In genomic region chr3:124628865-124629264, GRCh38 we compare ENCODE assay signal across 14 cellular contexts.
DNase-seq lines count a peak whose midpoint lies in the region; ATAC-seq and FAIRE-seq lines count a peak whose summit lies in the region.
"Had no signal": no experiment of that assay in that cellular context is flagged by ENCODE, and none has a peak within 500 bp of the region (broad histone marks: within the 10 kb centered on the region; RNA-seq: fewer than 3 reads in every experiment).

No MANE protein-coding gene starts in this region.

- H3K9me3 Mint-ChIP-seq in memory B cell, result peaks cover 1% of the 10 kb centered on the region
- H3K9me3 Mint-ChIP-seq in CD4-positive, alpha-beta memory T cell, result no peaks in the 10 kb centered on the region
- H3K9me3 Mint-ChIP-seq: HFFc6 had no signal

- CTCF ChIA-PET in CD4-positive, alpha-beta memory T cell (lab: Charles Lee; ENCODE audit: partially characterized antibody), result interaction anchor here (0.7 kb wide), 1 partner anchor 45 kb away, joined by 3 read pairs; no protein-coding TSS in a partner anchor

- no peaks in the 10 kb centered on the region for H3K27me3 ChIP-seq in small intestine (ENCODE audit: control insufficient read depth in 2 of 2, insufficient read depth in 2 of 2, low read length in 2 of 2)
- H3K27me3 ChIP-seq in CD4-positive, alpha-beta memory T cell (ENCODE audit: insufficient read depth, low read length), result no peaks in the 10 kb centered on the region
- H3K27me3 ChIP-seq: BLaER1 had no signal

- H3K27me3 Mint-ChIP-seq in memory B cell, result peaks cover 2% of the 10 kb centered on the region
- peaks cover 0 to 1% of the 10 kb centered on the region in 2 donors for H3K27me3 Mint-ChIP-seq in CD4-positive, alpha-beta memory T cell

- H3K4me3 Mint-ChIP-seq in memory B cell, result no peak overlapping the region
- no peak overlapping the region for H3K4me3 Mint-ChIP-seq in CD4-positive, alpha-beta memory T cell
- H3K4me3 Mint-ChIP-seq: HFFc6 had no signal

- peak; percentile 56 to 63 for ATAC-seq in activated CD4-positive, CD25-positive, alpha-beta regulatory T cell treated with anti-CD3 and anti-CD28 coated beads, Interleukin-2, amount 50 U/mL, for 24 hours
- ATAC-seq in memory B cell (ENCODE audit: low read depth) (peak; percentile 47), left colon (no peak)

- no peak overlapping the region for H3K4me3 ChIP-seq in small intestine (ENCODE audit: low read depth in 1 of 2, low read length in 2 of 2)
- H3K4me3 ChIP-seq in CD4-positive, alpha-beta memory T cell (ENCODE audit: low read length in 2 of 2), result no peak overlapping the region
- H3K4me3 ChIP-seq: BLaER1 had no signal

- intact Hi-C loops in CD4-positive, alpha-beta memory T cell (cut with micrococcal nuclease), result no loop called here
- intact Hi-C loops in left colon (cut with DNase I, micrococcal nuclease), result no loop called here

- no peak for FAIRE-seq in small intestine (lab: Jason Lieb, UNC)

- peak overlapping the region; percentile 32 to 47 for H3K27ac ChIP-seq in small intestine (ENCODE audit: low read depth in 1 of 2, low read length in 1 of 2)
- no peak overlapping the region for H3K27ac ChIP-seq in CD4-positive, alpha-beta memory T cell (ENCODE audit: low read depth, low read length)
- H3K27ac ChIP-seq: 22Rv1, BLaER1 had no signal

- peaks cover 5 to 10% of the 10 kb centered on the region in 2 donors for H3K4me1 ChIP-seq in small intestine (ENCODE audit: control insufficient read depth in 2 of 2, insufficient read depth in 1 of 2, low read depth in 1 of 2, low read length in 1 of 2)
- no peaks in the 10 kb centered on the region for H3K4me1 ChIP-seq in CD4-positive, alpha-beta memory T cell (ENCODE audit: insufficient read depth, low read length)

- no peak for DNase-seq in activated CD4-positive, CD25-positive, alpha-beta regulatory T cell treated with anti-CD3 and anti-CD28 coated beads, Interleukin-2, amount 50 U/mL, for 72 hours
- DNase-seq in memory B cell (ENCODE audit: low spot score in 2 of 2) (no peak), small intestine (peak; percentile 72), HT-29 (ENCODE audit: low spot score) (no peak), left colon (no peak)
- DNase-seq in CD4-positive, alpha-beta memory T cell, result no peak
- DNase-seq: Calu3, DMS 273 treated with DMSO at 0.1 percent for 48 hours, HCEC 1CT, HFFc6, IMR-90 had no signal

- H3K9me3 ChIP-seq in small intestine (ENCODE audit: control insufficient read depth, low read depth), result no peaks in the 10 kb centered on the region
- no peaks in the 10 kb centered on the region for H3K9me3 ChIP-seq in CD4-positive, alpha-beta memory T cell (ENCODE audit: control insufficient read depth in 1 of 2, low read length in 2 of 2)
- H3K9me3 ChIP-seq: BLaER1 had no signal

- POLR2A ChIA-PET in CD4-positive, alpha-beta memory T cell (lab: Charles Lee; ENCODE audit: partially characterized antibody), result interaction anchor here (1.5 kb wide), 1 partner anchor 9 kb away, joined by 3 read pairs; no protein-coding TSS in a partner anchor

- H3K27ac Mint-ChIP-seq in memory B cell, result no peak overlapping the region
- no peak overlapping the region for H3K27ac Mint-ChIP-seq in CD4-positive, alpha-beta memory T cell
- H3K27ac Mint-ChIP-seq: HFFc6 had no signal

- no peaks in the 10 kb centered on the region for H3K36me3 Mint-ChIP-seq in memory B cell
- peaks cover 11% of the 10 kb centered on the region in 2 donors for H3K36me3 Mint-ChIP-seq in CD4-positive, alpha-beta memory T cell

- 38 to 51% (median 45%) methylated on average over 4 of the region's 4 CpGs for WGBS in small intestine, 3 donors

- H3K4me1 Mint-ChIP-seq in memory B cell, result peaks cover 4% of the 10 kb centered on the region
- peaks cover 0 to 2% (median 0%) of the 10 kb centered on the region in 4 donors for H3K4me1 Mint-ChIP-seq in CD4-positive, alpha-beta memory T cell

- no peaks in the 10 kb centered on the region for H3K36me3 ChIP-seq in small intestine (ENCODE audit: control insufficient read depth in 2 of 2, insufficient read depth in 2 of 2, low read length in 2 of 2)
- H3K36me3 ChIP-seq in CD4-positive, alpha-beta memory T cell (ENCODE audit: insufficient read depth, low read length), result no peaks in the 10 kb centered on the region
- H3K36me3 ChIP-seq: BLaER1 had no signal
